In genomic region chr9:88534456-88535225, GRCh38 we compare ENCODE assay signal across 8 cellular contexts. TPM values are rescaled to one million over a fixed set of nuclear protein-coding genes. Genes with fewer than 3 reads are reported as not detected.
A peak's percentile ranks its signal among the peaks of the same experiment; 100 is the strongest.
DNase-seq lines count a peak whose midpoint lies in the region; ATAC-seq and TF ChIP-seq lines count a peak whose summit lies in the region.

NXNL2 (plus strand) TSS chr9:88535178; CDS start chr9:88535435, 257 bp downstream.

- TF ChIP-seq POLR2A in lower leg skin (IDR thresholded peaks at IDR 0.05), result no peak

- ATAC-seq in activated B cell treated with CpG ODN at 0.5 μM for 24 hours (ENCODE audit: low read depth), result peak; percentile 47

- CTCF ChIA-PET in activated B cell treated with CpG ODN at 0.5 μM for 24 hours (lab: Charles Lee), result no interaction called here

- H3K4me3 ChIP-seq in dorsolateral prefrontal cortex (peak within 1 kb of the TSS; percentile 13 to 68 (median 50)), lower leg skin (ENCODE audit: low read depth, poor library complexity, severe bottlenecking) (peak within 1 kb of the TSS; percentile 18)

- POLR2A ChIA-PET in activated B cell treated with CpG ODN at 0.5 μM for 24 hours (lab: Charles Lee), result interaction anchor here (0.7 kb wide), 1 partner anchor 867 kb away, joined by 3 read pairs; no protein-coding TSS in a partner anchor

- peaks cover 41% of the 10 kb centered on the region for H3K27me3 Mint-ChIP-seq in activated B cell treated with CpG ODN at 0.5 μM for 24 hours

- WGBS in lower leg skin, 2 donors, result 2 to 3% methylated on average over 46 of the region's 62 CpGs

- intact Hi-C loops in activated B cell treated with CpG ODN at 0.5 μM for 24 hours (cut with micrococcal nuclease) (no loop called here), dorsolateral prefrontal cortex (cut with DNase I) (no loop called here), lower leg skin (cut with DNase I; ENCODE audit: low total_unique reads) (no loop called here)

- no peaks in the 10 kb centered on the region for H3K9me3 Mint-ChIP-seq in activated B cell treated with CpG ODN at 0.5 μM for 24 hours

- TF ChIP-seq CTCF in activated B cell treated with CpG ODN at 0.5 μM for 24 hours (IDR thresholded peaks at IDR 0.05), result no peak
- TF ChIP-seq CTCF in dorsolateral prefrontal cortex (IDR thresholded peaks at IDR 0.05 in 54 of 56, conservative IDR thresholded peaks at IDR 0.05 in 2 of 56; ENCODE audit: low read depth in 1 of 56, partially characterized antibody in 56 of 56), result no peak
- no peak for TF ChIP-seq CTCF in lower leg skin (IDR thresholded peaks at IDR 0.05)

- peak within 1 kb of the TSS in 11 of 59 donors; percentile 1 to 58 (median 31) for H3K27ac ChIP-seq in dorsolateral prefrontal cortex

- no peak within 1 kb of the TSS for H3K27ac Mint-ChIP-seq in activated B cell treated with CpG ODN at 0.5 μM for 24 hours

- H3K4me3 Mint-ChIP-seq in activated B cell treated with CpG ODN at 0.5 μM for 24 hours, result peak within 1 kb of the TSS; percentile 32

- peaks cover 11% of the 10 kb centered on the region for H3K4me1 Mint-ChIP-seq in activated B cell treated with CpG ODN at 0.5 μM for 24 hours

- DNase-seq in SKM-1 treated with dmso at 0.1 percent for 144 hours (lab: John Stamatoyannopoulos, UW; ENCODE audit: unreplicated experiment) (peak; percentile 14), SKM-1 (lab: John Stamatoyannopoulos, UW; ENCODE audit: unreplicated experiment) (no peak), activated B cell treated with CpG ODN at 0.5 μM for 24 hours (no peak), dorsolateral prefrontal cortex (peak in 2 of 10 donors; percentile 40 to 49), lower leg skin (ENCODE audit: low spot score in 2 of 2) (peak; percentile 43 to 94), RKO (ENCODE audit: low spot score) (no peak), KG1 (lab: John Stamatoyannopoulos, UW) (no peak)
- peak; percentile 13 to 17 for DNase-seq in stimulated activated CD8-positive, alpha-beta memory T cell treated with anti-CD3 and anti-CD28 coated beads, Interleukin-2, amount 100 ng/mL, for 48 hours (ENCODE audit: low read depth in 2 of 2)

- H3K27me3 ChIP-seq in dorsolateral prefrontal cortex, result peaks cover 0 to 18% (median 4%) of the 10 kb centered on the region in 45 donors

- H3K36me3 Mint-ChIP-seq in activated B cell treated with CpG ODN at 0.5 μM for 24 hours (ENCODE audit: low read depth), result no peaks in the 10 kb centered on the region

RNA-seq across cellular contexts. Expression of gene NXNL2, which starts in this region (rescaled TPM):
- total RNA-seq in activated B cell treated with CpG ODN at 0.5 μM for 24 hours (not detected in 2 replicates), dorsolateral prefrontal cortex (1 to 10 TPM in 60 of 120 experiments, under 1 TPM in 47, not detected in 13; 0.39 to 2.8 (median 1.1) TPM), lower leg skin (1 to 10 TPM in 2 of 4 donors, under 1 TPM in 1, not detected in 1; 0.44 to 4.4 (median 1.1) TPM)

Comparison
In these comparisons a context has a peak if more than half of its experiments do, and no peak if none do; other contexts are left out.
1. DNase-seq: peak in SKM-1 treated with dmso at 0.1 percent for 144 hours (single experiment), lower leg skin (2 of 2) and stimulated activated CD8-positive, alpha-beta memory T cell treated with anti-CD3 and anti-CD28 coated beads, Interleukin-2, amount 100 ng/mL, for 48 hours (2 of 2); none in SKM-1 (single experiment), activated B cell treated with CpG ODN at 0.5 μM for 24 hours (single experiment), RKO (single experiment) and KG1 (single experiment).
2. Peak in ATAC-seq in activated B cell treated with CpG ODN at 0.5 μM for 24 hours; RNA of the gene not detected or under 1 TPM.